Comparison of ENCODE assay signal across 21 cellular contexts in the genomic region with DNA sequence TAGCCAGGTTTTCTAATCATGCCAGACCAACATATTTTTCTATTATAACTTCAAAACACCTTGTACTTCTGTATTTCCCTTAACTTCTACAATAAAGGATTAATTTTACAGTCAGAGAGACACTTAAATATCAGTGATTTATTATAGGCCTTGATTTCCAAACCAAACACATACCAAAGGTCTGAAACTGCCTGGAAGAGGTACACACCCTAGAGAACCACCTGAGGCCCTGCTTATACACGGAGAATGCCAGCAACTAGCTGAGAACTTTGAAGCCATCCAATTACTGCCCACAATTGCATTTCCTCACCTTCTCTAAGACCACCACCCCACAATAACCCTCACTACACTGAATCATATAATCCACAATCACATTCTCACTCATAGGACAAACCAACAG. TPM values are rescaled to one million over a fixed set of nuclear protein-coding genes. Genes with fewer than 3 reads are reported as not detected.
DNase-seq lines count a peak whose midpoint lies in the region; ATAC-seq and TF ChIP-seq lines count a peak whose summit lies in the region.
"Had no signal": no experiment of that assay in that cellular context is flagged by ENCODE, and none has a peak within 500 bp of the region (broad histone marks: within the 10 kb centered on the region; RNA-seq: fewer than 3 reads in every experiment).

No MANE protein-coding gene starts in this region.

- H3K4me3 ChIP-seq in gastroesophageal sphincter = no peak overlapping the region
- no peak overlapping the region for H3K4me3 ChIP-seq in suprapubic skin
- H3K4me3 ChIP-seq: dorsolateral prefrontal cortex, K562, right atrium auricular region had no signal

- intact Hi-C loops in activated B cell treated with CpG ODN at 0.5 μM for 24 hours (cut with micrococcal nuclease) = loop anchor here (10.0 kb wide), 3 partner anchors 197 to 743 kb away; a partner anchor contains a TSS
- intact Hi-C loops in activated naive CD4-positive, alpha-beta T cell treated with anti-CD3 and anti-CD28 coated beads for 36 hours (cut with micrococcal nuclease) = no loop called here

- H3K27me3 Mint-ChIP-seq in activated B cell treated with CpG ODN at 0.5 μM for 24 hours = no peaks in the 10 kb centered on the region
- no peaks in the 10 kb centered on the region for H3K27me3 Mint-ChIP-seq in activated naive CD4-positive, alpha-beta T cell treated with anti-CD3 and anti-CD28 coated beads for 36 hours (ENCODE audit: low read depth)
- H3K27me3 Mint-ChIP-seq: activated naive CD8-positive, alpha-beta T cell; stimulated activated naive CD8-positive, alpha-beta T cell treated with anti-CD3 and anti-CD28 coated beads, Interleukin-15, Interleukin-2, amounts not matched to agents 100 ng/mL and 50 ng/mL, for 24 hours had no signal

- H3K27me3 ChIP-seq in gastroesophageal sphincter = no peaks in the 10 kb centered on the region
- H3K27me3 ChIP-seq in suprapubic skin = no peaks in the 10 kb centered on the region
- H3K27me3 ChIP-seq: brain microvascular endothelial cell, dorsolateral prefrontal cortex, right atrium auricular region had no signal

- TF ChIP-seq CTCF in activated B cell treated with CpG ODN at 0.5 μM for 24 hours (IDR thresholded peaks at IDR 0.05) = no peak
- no peak for TF ChIP-seq CTCF in gastroesophageal sphincter (IDR thresholded peaks at IDR 0.05)
- no peak for TF ChIP-seq CTCF in suprapubic skin (IDR thresholded peaks at IDR 0.05)

- POLR2A ChIA-PET in activated B cell treated with CpG ODN at 0.5 μM for 24 hours (lab: Charles Lee) = interaction anchor here (0.7 to 1.7 kb wide), 3 partner anchors 10 to 16 kb away, joined by 4 to 5 read pairs (median 5); no protein-coding TSS in a partner anchor

- H3K4me1 Mint-ChIP-seq in activated B cell treated with CpG ODN at 0.5 μM for 24 hours = peaks cover 77% of the 10 kb centered on the region
- H3K4me1 Mint-ChIP-seq in activated naive CD4-positive, alpha-beta T cell treated with anti-CD3 and anti-CD28 coated beads for 36 hours (ENCODE audit: low read depth) = peaks cover 73% of the 10 kb centered on the region

- no peaks in the 10 kb centered on the region for H3K36me3 ChIP-seq in gastroesophageal sphincter
- no peaks in the 10 kb centered on the region for H3K36me3 ChIP-seq in suprapubic skin
- H3K36me3 ChIP-seq: brain microvascular endothelial cell, right atrium auricular region had no signal

- no peaks in the 10 kb centered on the region for H3K9me3 Mint-ChIP-seq in activated B cell treated with CpG ODN at 0.5 μM for 24 hours
- no peaks in the 10 kb centered on the region for H3K9me3 Mint-ChIP-seq in activated naive CD4-positive, alpha-beta T cell treated with anti-CD3 and anti-CD28 coated beads for 36 hours
- H3K9me3 Mint-ChIP-seq: stimulated activated naive CD8-positive, alpha-beta T cell treated with anti-CD3 and anti-CD28 coated beads, Interleukin-15, Interleukin-2, amounts not matched to agents 100 ng/mL and 50 ng/mL, for 24 hours had no signal

- peaks cover 33% of the 10 kb centered on the region for H3K36me3 Mint-ChIP-seq in activated B cell treated with CpG ODN at 0.5 μM for 24 hours (ENCODE audit: low read depth)
- H3K36me3 Mint-ChIP-seq in activated naive CD4-positive, alpha-beta T cell treated with anti-CD3 and anti-CD28 coated beads for 36 hours (ENCODE audit: low read depth) = peaks cover 47% of the 10 kb centered on the region

- ATAC-seq in activated B cell treated with CpG ODN at 0.5 μM for 24 hours (ENCODE audit: low read depth) (no peak), gastroesophageal sphincter (no peak)
- ATAC-seq: K562, Panc1, SK-N-SH treated with all-trans-retinoic acid at 6 μM for 48 hours had no signal

- TF ChIP-seq EP300 in gastroesophageal sphincter (IDR thresholded peaks at IDR 0.05) (no peak), suprapubic skin (IDR thresholded peaks at IDR 0.05) (no peak)

- no peak for TF ChIP-seq POLR2A in gastroesophageal sphincter (IDR thresholded peaks at IDR 0.05)
- TF ChIP-seq POLR2A in suprapubic skin (IDR thresholded peaks at IDR 0.05) = no peak

- peak overlapping the region; percentile 38 for H3K27ac Mint-ChIP-seq in activated B cell treated with CpG ODN at 0.5 μM for 24 hours
- no peak overlapping the region for H3K27ac Mint-ChIP-seq in activated naive CD4-positive, alpha-beta T cell treated with anti-CD3 and anti-CD28 coated beads for 36 hours
- H3K27ac Mint-ChIP-seq: activated naive CD8-positive, alpha-beta T cell; stimulated activated naive CD8-positive, alpha-beta T cell treated with anti-CD3 and anti-CD28 coated beads, Interleukin-15, Interleukin-2, amounts not matched to agents 100 ng/mL and 50 ng/mL, for 24 hours had no signal

- no peak overlapping the region for H3K4me3 Mint-ChIP-seq in activated B cell treated with CpG ODN at 0.5 μM for 24 hours
- no peak overlapping the region for H3K4me3 Mint-ChIP-seq in activated naive CD4-positive, alpha-beta T cell treated with anti-CD3 and anti-CD28 coated beads for 36 hours
- H3K4me3 Mint-ChIP-seq: activated naive CD8-positive, alpha-beta T cell; stimulated activated naive CD8-positive, alpha-beta T cell treated with anti-CD3 and anti-CD28 coated beads, Interleukin-15, Interleukin-2, amounts not matched to agents 100 ng/mL and 50 ng/mL, for 24 hours had no signal

- H3K27ac ChIP-seq in gastroesophageal sphincter (peak overlapping the region in 3 of 4 donors; percentile 1 to 43 (median 4)), suprapubic skin (peak overlapping the region; percentile 64)
- H3K27ac ChIP-seq: brain microvascular endothelial cell, right atrium auricular region had no signal

- WGBS in gastroesophageal sphincter (ENCODE audit: low coverage in 1 of 2), 2 donors = 90% methylated on average over 1 of the region's 1 CpG; no CpG with 5 or more reads in 1 of the 2 donors
- WGBS in suprapubic skin = 58% methylated on average over 1 of the region's 1 CpG

- CTCF ChIA-PET in activated B cell treated with CpG ODN at 0.5 μM for 24 hours (lab: Charles Lee) = interaction anchor here (1.2 to 1.5 kb wide), 2 partner anchors 10 to 37 kb away, joined by 3 to 4 read pairs; no protein-coding TSS in a partner anchor
- CTCF ChIA-PET in activated naive CD4-positive, alpha-beta T cell treated with anti-CD3 and anti-CD28 coated beads for 36 hours (lab: Charles Lee) = interaction anchor here (0.7 kb wide), 1 partner anchor 12 kb away, joined by 3 read pairs; no protein-coding TSS in a partner anchor

- H3K9me3 ChIP-seq in gastroesophageal sphincter (no peaks in the 10 kb centered on the region), suprapubic skin (no peaks in the 10 kb centered on the region)
- H3K9me3 ChIP-seq: right atrium auricular region had no signal

- peaks cover 17 to 88% (median 38%) of the 10 kb centered on the region in 3 donors for H3K4me1 ChIP-seq in gastroesophageal sphincter
- H3K4me1 ChIP-seq in suprapubic skin = peaks cover 84% of the 10 kb centered on the region

- peak; percentile 22 for DNase-seq in LoVo (ENCODE audit: low spot score)
- no peak for DNase-seq in activated B cell treated with CpG ODN at 0.5 μM for 24 hours
- DNase-seq in suprapubic skin (ENCODE audit: low spot score in 2 of 2) = no peak
- DNase-seq in activated naive CD4-positive, alpha-beta T cell treated with anti-CD3 and anti-CD28 coated beads for 36 hours = no peak
- no peak for DNase-seq in COLO668 (lab: John Stamatoyannopoulos, UW; ENCODE audit: unreplicated experiment)
- DNase-seq in NCI-H2029 treated with DMSO at 0.1 percent for 48 hours (lab: John Stamatoyannopoulos, UW) = no peak
- DNase-seq: activated CD4-positive, alpha-beta T cell treated with anti-CD3 and anti-CD28 coated beads, Interleukin-2, amount 50 U/mL, for 48 hours; activated T-cell treated with anti-CD3 and anti-CD28 coated beads, Interleukin-2, amount 50 U/mL, for 1 hour; brain microvascular endothelial cell; dorsolateral prefrontal cortex; hippocampal formation; mesendoderm; NCI-H1092; NCI-H526 had no signal

RNA-seq across cellular contexts. Expression of a gene that starts 4.9 kb away (rescaled TPM):
- 27.9 and 32.2 TPM in 2 replicates for total RNA-seq in activated B cell treated with CpG ODN at 0.5 μM for 24 hours
- 10 to 100 TPM; 30.8 to 66.0 (median 53.4) TPM for total RNA-seq in gastroesophageal sphincter
- 100 to 1,000 TPM in 2 of 4 donors, 10 to 100 TPM in 2; 78.5 to 101 (median 92.1) TPM for total RNA-seq in suprapubic skin
- total RNA-seq in activated naive CD4-positive, alpha-beta T cell treated with anti-CD3 and anti-CD28 coated beads for 36 hours = 10 to 100 TPM; 43.1 to 44.9 TPM
